ENCODE assay signal across 9 cellular contexts in genomic region chr13:97200081-97200942, GRCh38.
"Had no signal": no experiment of that assay in that cellular context is flagged by ENCODE, and none has a peak within 500 bp of the region (broad histone marks: within the 10 kb centered on the region; RNA-seq: fewer than 3 reads in every experiment).

No MANE protein-coding gene starts in this region.

- H3K9me3 Mint-ChIP-seq: HFFc6 had no signal

- ATAC-seq: HCT116, HepG2, K562 had no signal

- H3K27ac Mint-ChIP-seq: HFFc6 had no signal

- H3K36me3 ChIP-seq: HAP-1 had no signal

- H3K4me1 ChIP-seq: HAP-1 had no signal

- DNase-seq: GM23248, GOT3, H7, HFFc6 had no signal

- H3K9ac ChIP-seq: GM23248 had no signal

- H2AFZ ChIP-seq: GM23248 had no signal

- H3K4me3 ChIP-seq: GM23248, HAP-1, K562 had no signal

- H3K9me3 ChIP-seq: HAP-1 had no signal

- H3K4me3 Mint-ChIP-seq: HFFc6 had no signal

- H3K27ac ChIP-seq: GM23248, HL-60 had no signal
